In the genomic region with DNA sequence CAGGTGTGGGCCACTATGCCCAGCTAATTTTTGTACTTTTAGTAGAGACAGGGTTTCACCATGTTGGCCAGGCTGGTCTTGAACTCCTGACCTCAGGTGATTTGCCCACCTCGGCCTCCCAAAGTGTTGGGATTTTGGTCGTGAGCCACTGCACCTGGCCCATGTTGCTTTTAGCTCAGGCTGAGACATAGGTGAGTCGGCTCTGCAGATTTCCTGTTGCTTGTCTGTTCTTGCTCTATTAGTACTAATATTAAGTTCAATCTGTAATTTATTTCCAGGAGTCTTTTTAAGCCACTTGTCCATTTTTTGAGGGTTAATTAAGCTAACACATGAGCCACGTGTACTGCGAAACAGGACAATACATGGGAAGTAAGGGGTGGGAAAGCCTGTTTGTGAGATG, we compare ENCODE assay signal across 7 cellular contexts. TPM values are rescaled to one million over a fixed set of nuclear protein-coding genes. Genes with fewer than 3 reads are reported as not detected.
"Had no signal": no experiment of that assay in that cellular context is flagged by ENCODE, and none has a peak within 500 bp of the region (broad histone marks: within the 10 kb centered on the region; RNA-seq: fewer than 3 reads in every experiment).

No MANE protein-coding gene starts in this region.

- H3K9ac ChIP-seq: GM23248 had no signal

- H3K27ac ChIP-seq: GM23248, HL-60 had no signal

- H3K36me3 ChIP-seq: HAP-1 had no signal

- DNase-seq: GM23248, GOT3, H7, HFFc6 had no signal

- FAIRE-seq: HepG2 had no signal

- H3K4me3 ChIP-seq: GM23248, HAP-1 had no signal

- H2AFZ ChIP-seq: GM23248 had no signal

- H3K4me1 ChIP-seq: HAP-1 had no signal

RNA-seq across cellular contexts. Expression of gene BASP1, which starts 21.4 kb away (rescaled TPM):
- total RNA-seq: HepG2 had no signal
